29 cellular contexts compared by ENCODE assay signal in the genomic region with DNA sequence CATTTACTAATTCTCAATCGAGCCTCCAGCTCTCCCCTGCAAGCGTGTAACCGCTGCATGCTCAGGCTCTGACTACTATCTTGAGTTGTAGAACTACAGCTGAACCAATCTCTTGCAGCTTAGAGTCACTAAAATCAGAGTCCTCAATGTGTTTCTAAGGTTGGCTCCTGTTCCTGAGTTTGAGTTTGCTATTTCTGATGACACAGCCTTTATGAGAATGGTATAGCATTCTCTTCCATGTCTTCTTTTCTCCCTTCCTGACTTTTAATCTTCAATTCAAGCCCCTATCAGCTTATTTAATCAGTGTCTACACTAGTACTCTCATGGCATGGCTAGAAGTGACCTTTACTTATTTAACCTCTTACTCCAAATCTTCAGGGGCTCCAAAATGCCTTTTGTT.
"Had no signal": no experiment of that assay in that cellular context is flagged by ENCODE, and none has a peak within 500 bp of the region (broad histone marks: within the 10 kb centered on the region; RNA-seq: fewer than 3 reads in every experiment).

No MANE protein-coding gene starts in this region.

- DNase-seq: activated CD4-positive, alpha-beta memory T cell treated with anti-CD3 and anti-CD28 coated beads, Interleukin-2, amount 10 ng/mL, durations not matched to agents 7 days and 5 days; activated CD4-positive, alpha-beta T cell treated with anti-CD3 and anti-CD28 coated beads for 1 hour; activated CD4-positive, alpha-beta T cell treated with anti-CD3 and anti-CD28 coated beads, Interleukin-2, amount 10 ng/mL, durations not matched to agents 7 days and 5 days; activated CD8-positive, alpha-beta memory T cell treated with anti-CD3 and anti-CD28 coated beads, Interleukin-2, amount 50 U/mL, for 48 hours; activated T-cell treated with anti-CD3 and anti-CD28 coated beads, Interleukin-2, amount 50 U/mL, for 24 hours; central memory CD4-positive, alpha-beta T cell; endodermal cell; head of caudate nucleus; midbrain; naive thymus-derived CD8-positive, alpha-beta T cell; nucleus accumbens; psoas muscle; stimulated activated CD4-positive, alpha-beta T cell treated with anti-CD3 and anti-CD28 coated beads, Interleukin-1b, Interleukin-23, amount 100 ng/mL, for 48 hours; stimulated activated CD4-positive, alpha-beta T cell treated with anti-CD3 and anti-CD28 coated beads, Interleukin-4, amount 100 ng/mL, for 4 hours; stimulated activated CD8-positive, alpha-beta memory T cell treated with anti-CD3 and anti-CD28 coated beads, Interleukin-4, amount 100 ng/mL, for 48 hours; stimulated activated naive CD8-positive, alpha-beta T cell treated with anti-CD3 and anti-CD28 coated beads, Interleukin-15, amount 100 ng/mL, for 72 hours; T-helper 9 cell; upper lobe of left lung had no signal

- H3K4me1 ChIP-seq: breast epithelium, parathyroid adenoma, psoas muscle, thyroid gland, upper lobe of left lung had no signal

- H3K27ac Mint-ChIP-seq: activated CD4-positive, alpha-beta memory T cell treated with anti-CD3 and anti-CD28 coated beads, Interleukin-2, amount 10 ng/mL, durations not matched to agents 7 days and 5 days; activated CD4-positive, alpha-beta T cell treated with anti-CD3 and anti-CD28 coated beads, Interleukin-2, amount 10 ng/mL, durations not matched to agents 7 days and 5 days; activated naive CD4-positive, alpha-beta T cell treated with anti-CD3 and anti-CD28 coated beads, Interleukin-2, amount 50 U/mL, for 72 hours; activated T-helper 2 cell treated with anti-CD3 and anti-CD28 coated beads, Interferon-gamma antibody, Interleukin-2, Interleukin-4, amounts not matched to agents 10 μg/mL and 5 μg/mL and 100 μg/mL, durations not matched to agents 14 hours and 24 hours and 36 hours; endodermal cell; stimulated activated memory B cell treated with anti-CD40 and anti-IgM and Interleukin-4, amounts not matched to agents 10 μg/mL and 1 μg/mL and 100 μg/mL, for 72 hours; WTC11 had no signal

- H3K27me3 ChIP-seq: breast epithelium, thyroid gland, upper lobe of left lung, vagina had no signal

- H3K27ac ChIP-seq: breast epithelium, parathyroid adenoma, psoas muscle, thyroid gland, upper lobe of left lung, vagina had no signal

- H3K4me3 ChIP-seq: breast epithelium, psoas muscle, smooth muscle cell, thyroid gland, upper lobe of left lung, vagina had no signal

- H3K9me3 ChIP-seq: breast epithelium, psoas muscle, thyroid gland, upper lobe of left lung, vagina had no signal

- H3K4me1 Mint-ChIP-seq: activated CD4-positive, alpha-beta memory T cell treated with anti-CD3 and anti-CD28 coated beads, Interleukin-2, amount 10 ng/mL, durations not matched to agents 7 days and 5 days; activated CD4-positive, alpha-beta T cell treated with anti-CD3 and anti-CD28 coated beads, Interleukin-2, amount 10 ng/mL, durations not matched to agents 7 days and 5 days; stimulated activated memory B cell treated with anti-CD40 and anti-IgM and Interleukin-4, amounts not matched to agents 10 μg/mL and 1 μg/mL and 100 μg/mL, for 72 hours; stimulated activated naive CD8-positive, alpha-beta T cell treated with anti-CD3 and anti-CD28 coated beads, Interleukin-15, amount 100 ng/mL, for 72 hours had no signal

- H3K27me3 Mint-ChIP-seq: activated CD4-positive, alpha-beta memory T cell treated with anti-CD3 and anti-CD28 coated beads, Interleukin-2, amount 10 ng/mL, durations not matched to agents 7 days and 5 days; activated CD4-positive, alpha-beta T cell treated with anti-CD3 and anti-CD28 coated beads, Interleukin-2, amount 10 ng/mL, durations not matched to agents 7 days and 5 days; activated T-cell treated with anti-CD3 and anti-CD28 coated beads, Interleukin-2, amount 50 U/mL, for 24 hours; naive thymus-derived CD8-positive, alpha-beta T cell; stimulated activated memory B cell treated with anti-CD40 and anti-IgM and Interleukin-4, amounts not matched to agents 10 μg/mL and 1 μg/mL and 100 μg/mL, for 72 hours; stimulated activated naive CD8-positive, alpha-beta T cell treated with anti-CD3 and anti-CD28 coated beads, Interleukin-15, amount 100 ng/mL, for 72 hours had no signal

- ATAC-seq: activated naive CD4-positive, alpha-beta T cell treated with anti-CD3 and anti-CD28 coated beads, Interleukin-2, amount 50 U/mL, for 72 hours; esophagus mucosa; naive thymus-derived CD8-positive, alpha-beta T cell; psoas muscle; stimulated activated memory B cell treated with anti-CD40 and anti-IgM and Interleukin-4, amounts not matched to agents 10 μg/mL and 1 μg/mL and 100 μg/mL, for 72 hours; stimulated activated naive CD8-positive, alpha-beta T cell treated with anti-CD3 and anti-CD28 coated beads, Interleukin-15, amount 100 ng/mL, for 72 hours; WTC11 had no signal

- H3K36me3 Mint-ChIP-seq: activated naive CD4-positive, alpha-beta T cell treated with anti-CD3 and anti-CD28 coated beads, Interleukin-2, amount 50 U/mL, for 72 hours; naive thymus-derived CD8-positive, alpha-beta T cell; stimulated activated memory B cell treated with anti-CD40 and anti-IgM and Interleukin-4, amounts not matched to agents 10 μg/mL and 1 μg/mL and 100 μg/mL, for 72 hours; WTC11 had no signal

- H3K4me3 Mint-ChIP-seq: activated CD4-positive, alpha-beta memory T cell treated with anti-CD3 and anti-CD28 coated beads, Interleukin-2, amount 10 ng/mL, durations not matched to agents 7 days and 5 days; activated CD4-positive, alpha-beta T cell treated with anti-CD3 and anti-CD28 coated beads, Interleukin-2, amount 10 ng/mL, durations not matched to agents 7 days and 5 days; activated T-cell treated with anti-CD3 and anti-CD28 coated beads, Interleukin-2, amount 50 U/mL, for 24 hours; endodermal cell; naive thymus-derived CD8-positive, alpha-beta T cell; neural crest cell; stimulated activated memory B cell treated with anti-CD40 and anti-IgM and Interleukin-4, amounts not matched to agents 10 μg/mL and 1 μg/mL and 100 μg/mL, for 72 hours; stimulated activated naive CD8-positive, alpha-beta T cell treated with anti-CD3 and anti-CD28 coated beads, Interleukin-15, amount 100 ng/mL, for 72 hours; WTC11 had no signal

- H3K36me3 ChIP-seq: breast epithelium, thyroid gland, upper lobe of left lung, vagina had no signal
